Comparison of ENCODE assay signal across 8 cellular contexts in the genomic region with DNA sequence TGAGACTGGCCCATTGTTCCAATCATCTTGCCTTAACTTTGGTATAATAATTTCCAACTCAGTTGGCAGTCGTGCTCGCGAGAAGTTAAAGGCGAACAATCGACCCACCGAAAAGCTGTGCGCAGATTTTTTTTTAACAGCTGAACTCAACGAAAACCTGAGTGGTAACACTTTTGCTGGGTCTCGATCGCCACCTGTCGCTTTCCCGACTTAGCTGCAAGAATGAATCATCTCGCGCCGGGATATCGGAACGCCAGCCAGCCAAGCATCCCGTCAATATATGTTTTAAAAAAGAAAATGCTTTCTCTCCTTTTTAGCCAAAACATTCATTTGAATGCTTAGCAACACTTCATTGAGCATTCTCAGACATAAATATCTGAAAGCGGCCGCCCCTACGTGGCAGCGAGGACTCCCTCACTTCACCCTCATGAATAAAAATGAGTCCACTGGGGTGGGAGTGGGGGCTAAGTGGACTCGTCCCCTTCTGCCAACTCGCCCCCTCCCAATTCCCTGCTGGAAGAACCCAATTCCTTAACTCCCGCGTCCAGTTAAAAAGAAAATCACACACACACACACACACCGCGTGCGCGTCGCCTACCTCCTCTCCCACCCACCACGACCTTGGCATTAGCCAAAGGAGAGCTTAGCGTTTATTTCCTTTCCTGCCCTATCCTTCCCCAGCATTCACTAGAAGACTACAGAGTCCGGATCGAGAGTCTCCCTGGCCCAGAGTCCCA. TPM values are rescaled to one million over a fixed set of nuclear protein-coding genes. Genes with fewer than 3 reads are reported as not detected.
A peak's percentile ranks its signal among the peaks of the same experiment; 100 is the strongest.
DNase-seq lines count a peak whose midpoint lies in the region; ATAC-seq, FAIRE-seq and TF ChIP-seq lines count a peak whose summit lies in the region.

No MANE protein-coding gene starts in this region.

- H3K9me3 ChIP-seq in kidney (ENCODE audit: control insufficient read depth in 1 of 2, low read length in 2 of 2): no peaks in the 10 kb centered on the region
- H3K9me3 ChIP-seq in small intestine (ENCODE audit: control insufficient read depth, low read depth): no peaks in the 10 kb centered on the region

- peaks cover 4 to 12% of the 10 kb centered on the region in 2 donors for H3K27me3 ChIP-seq in small intestine (ENCODE audit: control insufficient read depth in 2 of 2, insufficient read depth in 2 of 2, low read length in 2 of 2)

- H3K9ac ChIP-seq in kidney (ENCODE audit: low read length in 2 of 2): peak overlapping the region in 1 of 2 donors; percentile 69

- intact Hi-C loops in kidney (cut with DNase I): no loop called here

- DNase-seq in GM04504 (ENCODE audit: low read depth) (peak; percentile 80), LoVo (ENCODE audit: low spot score) (peak; percentile 47), dermis blood vessel endothelial cell (peak; percentile 91), kidney (peak; percentile 89), small intestine (peak; percentile 54), T-helper 9 cell (no peak)

- H3K36me3 ChIP-seq in kidney (ENCODE audit: control insufficient read depth in 1 of 2, insufficient read depth in 2 of 2, low read length in 2 of 2): no peaks in the 10 kb centered on the region
- no peaks in the 10 kb centered on the region for H3K36me3 ChIP-seq in small intestine (ENCODE audit: control insufficient read depth in 2 of 2, insufficient read depth in 2 of 2, low read length in 2 of 2)

- peaks cover 4 to 16% of the 10 kb centered on the region in 2 donors for H3K4me1 ChIP-seq in kidney (ENCODE audit: control insufficient read depth in 1 of 2, insufficient read depth in 1 of 2, low read depth in 1 of 2, low read length in 2 of 2)
- H3K4me1 ChIP-seq in small intestine (ENCODE audit: control insufficient read depth in 2 of 2, insufficient read depth in 1 of 2, low read depth in 1 of 2, low read length in 1 of 2): peaks cover 0 to 2% of the 10 kb centered on the region in 2 donors

- FAIRE-seq in kidney (lab: Jason Lieb, UNC) (peak; percentile 35), small intestine (lab: Jason Lieb, UNC) (no peak)

- H3K27ac ChIP-seq in kidney (ENCODE audit: low read depth in 2 of 2, low read length in 2 of 2) (peak overlapping the region; percentile 79 to 83), small intestine (ENCODE audit: low read depth in 1 of 2, low read length in 1 of 2) (peak overlapping the region in 1 of 2 donors; percentile 88)

- peak; percentile 40 for ATAC-seq in SK-N-SH treated with all-trans-retinoic acid at 6 μM for 48 hours
- ATAC-seq in HG02885 (IDR thresholded peaks at IDR 0.05; ENCODE audit: poor library complexity, unreplicated experiment): no peak

- TF ChIP-seq CTCF in kidney (IDR thresholded peaks at IDR 0.05; ENCODE audit: borderline replicate concordance, extremely low read depth, insufficient read depth): peak; percentile 71

- WGBS in small intestine, 3 donors: 1 to 7% (median 5%) methylated on average over 35 of the region's 35 CpGs

- H3K4me3 ChIP-seq in kidney (ENCODE audit: low read length in 2 of 2) (peak overlapping the region; percentile 56 to 70), small intestine (ENCODE audit: low read depth in 1 of 2, low read length in 2 of 2) (peak overlapping the region in 1 of 2 donors; percentile 29)

TF ChIP-seq in SK-N-SH treated with all-trans-retinoic acid at 6 μM for 48 hours, 23 proteins besides CTCF, POLR2A, EP300 and RAD21:
- no peak for TF ChIP-seq TCF4 (CRISPR knock-in tag; IDR thresholded peaks at IDR 0.05; ENCODE audit: borderline replicate concordance)
- TF ChIP-seq CSDC2 (CRISPR knock-in tag; IDR thresholded peaks at IDR 0.05): no peak
- no peak for TF ChIP-seq SNAI2 (CRISPR knock-in tag; IDR thresholded peaks at IDR 0.05)
- TF ChIP-seq ZFP3 (CRISPR knock-in tag; IDR thresholded peaks at IDR 0.05): no peak
- TF ChIP-seq ZC3H10 (CRISPR knock-in tag; IDR thresholded peaks at IDR 0.05): no peak
- TF ChIP-seq, protein P1, sequence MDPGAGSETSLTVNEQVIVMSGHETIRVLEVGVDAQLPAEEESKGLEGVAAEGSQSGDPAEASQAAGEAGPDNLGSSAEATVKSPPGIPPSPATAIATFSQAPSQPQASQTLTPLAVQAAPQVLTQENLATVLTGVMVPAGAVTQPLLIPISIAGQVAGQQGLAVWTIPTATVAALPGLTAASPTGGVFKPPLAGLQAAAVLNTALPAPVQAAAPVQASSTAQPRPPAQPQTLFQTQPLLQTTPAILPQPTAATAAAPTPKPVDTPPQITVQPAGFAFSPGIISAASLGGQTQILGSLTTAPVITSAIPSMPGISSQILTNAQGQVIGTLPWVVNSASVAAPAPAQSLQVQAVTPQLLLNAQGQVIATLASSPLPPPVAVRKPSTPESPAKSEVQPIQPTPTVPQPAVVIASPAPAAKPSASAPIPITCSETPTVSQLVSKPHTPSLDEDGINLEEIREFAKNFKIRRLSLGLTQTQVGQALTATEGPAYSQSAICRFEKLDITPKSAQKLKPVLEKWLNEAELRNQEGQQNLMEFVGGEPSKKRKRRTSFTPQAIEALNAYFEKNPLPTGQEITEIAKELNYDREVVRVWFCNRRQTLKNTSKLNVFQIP (CRISPR knock-in tag; IDR thresholded peaks at IDR 0.05; ENCODE audit: borderline replicate concordance, low read depth): no peak
- no peak for TF ChIP-seq ZNF70 (CRISPR knock-in tag; IDR thresholded peaks at IDR 0.05)
- TF ChIP-seq GLIS3 (CRISPR knock-in tag; IDR thresholded peaks at IDR 0.05): no peak
- TF ChIP-seq ISL1 (CRISPR knock-in tag; IDR thresholded peaks at IDR 0.05): no peak
- TF ChIP-seq, protein P2, sequence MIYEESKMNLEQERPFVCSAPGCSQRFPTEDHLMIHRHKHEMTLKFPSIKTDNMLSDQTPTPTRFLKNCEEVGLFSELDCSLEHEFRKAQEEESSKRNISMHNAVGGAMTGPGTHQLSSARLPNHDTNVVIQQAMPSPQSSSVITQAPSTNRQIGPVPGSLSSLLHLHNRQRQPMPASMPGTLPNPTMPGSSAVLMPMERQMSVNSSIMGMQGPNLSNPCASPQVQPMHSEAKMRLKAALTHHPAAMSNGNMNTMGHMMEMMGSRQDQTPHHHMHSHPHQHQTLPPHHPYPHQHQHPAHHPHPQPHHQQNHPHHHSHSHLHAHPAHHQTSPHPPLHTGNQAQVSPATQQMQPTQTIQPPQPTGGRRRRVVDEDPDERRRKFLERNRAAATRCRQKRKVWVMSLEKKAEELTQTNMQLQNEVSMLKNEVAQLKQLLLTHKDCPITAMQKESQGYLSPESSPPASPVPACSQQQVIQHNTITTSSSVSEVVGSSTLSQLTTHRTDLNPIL (CRISPR knock-in tag; IDR thresholded peaks at IDR 0.05; ENCODE audit: low read depth): no peak
- no peak for TF ChIP-seq ZNF8 (CRISPR knock-in tag; IDR thresholded peaks at IDR 0.05)
- TF ChIP-seq, protein P3, sequence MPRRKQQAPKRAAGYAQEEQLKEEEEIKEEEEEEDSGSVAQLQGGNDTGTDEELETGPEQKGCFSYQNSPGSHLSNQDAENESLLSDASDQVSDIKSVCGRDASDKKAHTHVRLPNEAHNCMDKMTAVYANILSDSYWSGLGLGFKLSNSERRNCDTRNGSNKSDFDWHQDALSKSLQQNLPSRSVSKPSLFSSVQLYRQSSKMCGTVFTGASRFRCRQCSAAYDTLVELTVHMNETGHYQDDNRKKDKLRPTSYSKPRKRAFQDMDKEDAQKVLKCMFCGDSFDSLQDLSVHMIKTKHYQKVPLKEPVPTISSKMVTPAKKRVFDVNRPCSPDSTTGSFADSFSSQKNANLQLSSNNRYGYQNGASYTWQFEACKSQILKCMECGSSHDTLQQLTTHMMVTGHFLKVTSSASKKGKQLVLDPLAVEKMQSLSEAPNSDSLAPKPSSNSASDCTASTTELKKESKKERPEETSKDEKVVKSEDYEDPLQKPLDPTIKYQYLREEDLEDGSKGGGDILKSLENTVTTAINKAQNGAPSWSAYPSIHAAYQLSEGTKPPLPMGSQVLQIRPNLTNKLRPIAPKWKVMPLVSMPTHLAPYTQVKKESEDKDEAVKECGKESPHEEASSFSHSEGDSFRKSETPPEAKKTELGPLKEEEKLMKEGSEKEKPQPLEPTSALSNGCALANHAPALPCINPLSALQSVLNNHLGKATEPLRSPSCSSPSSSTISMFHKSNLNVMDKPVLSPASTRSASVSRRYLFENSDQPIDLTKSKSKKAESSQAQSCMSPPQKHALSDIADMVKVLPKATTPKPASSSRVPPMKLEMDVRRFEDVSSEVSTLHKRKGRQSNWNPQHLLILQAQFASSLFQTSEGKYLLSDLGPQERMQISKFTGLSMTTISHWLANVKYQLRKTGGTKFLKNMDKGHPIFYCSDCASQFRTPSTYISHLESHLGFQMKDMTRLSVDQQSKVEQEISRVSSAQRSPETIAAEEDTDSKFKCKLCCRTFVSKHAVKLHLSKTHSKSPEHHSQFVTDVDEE (CRISPR knock-in tag; IDR thresholded peaks at IDR 0.05): no peak
- TF ChIP-seq OSR1 (CRISPR knock-in tag; IDR thresholded peaks at IDR 0.05): no peak
- TF ChIP-seq ESRRG (CRISPR knock-in tag; IDR thresholded peaks at IDR 0.05): no peak
- no peak for TF ChIP-seq ZNF565 (CRISPR knock-in tag; conservative IDR thresholded peaks at IDR 0.05; ENCODE audit: low read depth)
- no peak for TF ChIP-seq ARNTL (CRISPR knock-in tag; IDR thresholded peaks at IDR 0.05; ENCODE audit: borderline replicate concordance, low read depth)
- no peak for TF ChIP-seq PPARA (CRISPR knock-in tag; IDR thresholded peaks at IDR 0.05; ENCODE audit: borderline replicate concordance)
- no peak for TF ChIP-seq BACH2 (CRISPR knock-in tag; IDR thresholded peaks at IDR 0.05; ENCODE audit: borderline replicate concordance)
- TF ChIP-seq RARB (CRISPR knock-in tag; IDR thresholded peaks at IDR 0.05): no peak

RNA-seq across cellular contexts. Expression of a gene that starts 1.5 kb away (rescaled TPM):
- 3.7 and 6.9 TPM in 2 replicates for total RNA-seq in dermis blood vessel endothelial cell
- 28.3 TPM for total RNA-seq in kidney
- 12.3 TPM for polyA plus RNA-seq in kidney (ENCODE audit: insufficient read depth, low read depth, low replicate concordance)
- 10 to 100 TPM in 1 of 3 donors, 1 to 10 TPM in 1, under 1 TPM in 1; 0.67 to 13.2 (median 1.1) TPM for polyA plus RNA-seq in small intestine

RNA-seq across cellular contexts. Expression of a gene that starts 39.2 kb away (rescaled TPM):
- total RNA-seq in dermis blood vessel endothelial cell (55.8 and 324 TPM in 2 replicates), kidney (315 TPM)
- polyA plus RNA-seq in kidney (ENCODE audit: insufficient read depth, low read depth, low replicate concordance) (812 TPM), small intestine (1,000 to 10,000 TPM in 2 of 3 donors, 100 to 1,000 TPM in 1; 712 to 1,298 (median 1,108) TPM)
